Comparison of ENCODE assay signal across 11 cellular contexts in genomic region chr9:101736723-101737122, GRCh38. TPM values are rescaled to one million over a fixed set of nuclear protein-coding genes. Genes with fewer than 3 reads are reported as not detected.
DNase-seq lines count a peak whose midpoint lies in the region; ATAC-seq and TF ChIP-seq lines count a peak whose summit lies in the region.
"Had no signal": no experiment of that assay in that cellular context is flagged by ENCODE, and none has a peak within 500 bp of the region (broad histone marks: within the 10 kb centered on the region; RNA-seq: fewer than 3 reads in every experiment).

No MANE protein-coding gene starts in this region.

- peaks cover 34% of the 10 kb centered on the region for H3K4me1 Mint-ChIP-seq in GM23338
- H3K4me1 Mint-ChIP-seq in osteocyte (ENCODE audit: unreplicated experiment) = peaks cover 8% of the 10 kb centered on the region

- 0 out of 2 replicates have a peak overlapping the region, but pooled peaks have one; percentile 95 for H3K4me2 ChIP-seq in GM23338

- H3K79me2 ChIP-seq in GM23338 (replicated peaks; ENCODE audit: insufficient read depth) = no peaks in the 10 kb centered on the region

- H3K36me3 Mint-ChIP-seq in GM23338 (ENCODE audit: low read depth) (no peaks in the 10 kb centered on the region), osteocyte (ENCODE audit: unreplicated experiment) (peaks cover 3% of the 10 kb centered on the region)
- H3K36me3 Mint-ChIP-seq: activated naive CD4-positive, alpha-beta T cell treated with anti-CD3 and anti-CD28 coated beads, Interleukin-2, amount 50 U/mL, for 24 hours had no signal

- H3K27ac ChIP-seq in GM23338 (ENCODE audit: low read depth) = no peak overlapping the region
- H3K27ac ChIP-seq: suprapubic skin had no signal

- no peak overlapping the region for H2AFZ ChIP-seq in GM23338

- H3K9me2 ChIP-seq in GM23338 (ENCODE audit: insufficient read depth) = peaks cover 3% of the 10 kb centered on the region; the same call in 1 of the 2 replicates

- peaks cover 60% of the 10 kb centered on the region for H3K27me3 ChIP-seq in GM23338 (ENCODE audit: insufficient read depth)

- DNase-seq in GM23338 (ENCODE audit: low spot score) (peak; percentile 91), NCI-H69 (lab: John Stamatoyannopoulos, UW) (peak; percentile 59), fibroblast of mammary gland (ENCODE audit: low read depth) (peak; percentile 22), osteocyte (ENCODE audit: extremely low spot score, unreplicated experiment) (no peak), NCI-H2107 (lab: John Stamatoyannopoulos, UW) (no peak), GM13977 (ENCODE audit: low spot score) (no peak)
- DNase-seq: activated CD4-positive, alpha-beta T cell treated with anti-CD3 and anti-CD28 coated beads for 1 hour; SIG-M5 had no signal

- H3F3A ChIP-seq in GM23338 (replicated peaks; ENCODE audit: low read depth) = no peaks in the 10 kb centered on the region

- H3K9me3 Mint-ChIP-seq in GM23338 (no peaks in the 10 kb centered on the region; the same call in 2 of the 3 replicates), osteocyte (ENCODE audit: unreplicated experiment) (peaks cover 3% of the 10 kb centered on the region)
- H3K9me3 Mint-ChIP-seq: activated naive CD4-positive, alpha-beta T cell treated with anti-CD3 and anti-CD28 coated beads, Interleukin-2, amount 50 U/mL, for 24 hours had no signal

- no peaks in the 10 kb centered on the region for H4K20me1 ChIP-seq in GM23338 (replicated peaks; ENCODE audit: insufficient read depth)

- H3K27me3 Mint-ChIP-seq in GM23338 (ENCODE audit: insufficient read depth, low read depth, poor library complexity) (peaks cover 32% of the 10 kb centered on the region), osteocyte (ENCODE audit: unreplicated experiment) (peaks cover 75% of the 10 kb centered on the region)

- no peak overlapping the region for H3K27ac Mint-ChIP-seq in GM23338
- H3K27ac Mint-ChIP-seq in osteocyte (ENCODE audit: unreplicated experiment) = no peak overlapping the region
- H3K27ac Mint-ChIP-seq: activated naive CD4-positive, alpha-beta T cell treated with anti-CD3 and anti-CD28 coated beads, Interleukin-2, amount 50 U/mL, for 24 hours had no signal

- no peaks in the 10 kb centered on the region for H3K36me3 ChIP-seq in GM23338 (ENCODE audit: insufficient read depth)
- H3K36me3 ChIP-seq: suprapubic skin had no signal

- ATAC-seq in GM23338 = peak; percentile 54
- ATAC-seq in GM19035 (IDR thresholded peaks at IDR 0.05; ENCODE audit: unreplicated experiment) = no peak

- peaks cover 34% of the 10 kb centered on the region for H3K4me1 ChIP-seq in GM23338 (ENCODE audit: insufficient read depth)

- TF ChIP-seq CTCF in GM23338 (conservative IDR thresholded peaks at IDR 0.05; ENCODE audit: low read depth in 2 of 2) = no peak
- TF ChIP-seq CTCF in fibroblast of mammary gland (conservative IDR thresholded peaks at IDR 0.05; ENCODE audit: control insufficient read depth, insufficient read depth, low read depth, low read length) = no peak
- no peak for TF ChIP-seq CTCF in osteocyte (IDR thresholded peaks at IDR 0.05)
- no peak for TF ChIP-seq CTCF in GM13977 (IDR thresholded peaks at IDR 0.05; ENCODE audit: extremely low read depth, insufficient read depth, missing control alignments)

- H3K4me3 Mint-ChIP-seq in GM23338 (peak overlapping the region; percentile 45; the same call in 2 of the 3 replicates), osteocyte (ENCODE audit: unreplicated experiment) (peak overlapping the region; percentile 39)
- H3K4me3 Mint-ChIP-seq: activated naive CD4-positive, alpha-beta T cell treated with anti-CD3 and anti-CD28 coated beads, Interleukin-2, amount 50 U/mL, for 24 hours had no signal

- in situ Hi-C loops in GM13977 (cut with MboI; ENCODE audit: low pct_unique_long_range_greater_than_20kb, low sequenced_read_pairs, unreplicated experiment) = no loop called here

- H3K4me3 ChIP-seq in GM23338 = no peak overlapping the region; the same call in 1 of the 2 replicates
- H3K4me3 ChIP-seq in fibroblast of mammary gland (ENCODE audit: control insufficient read depth, low read depth, low read length) = no peak overlapping the region

TF ChIP-seq in GM23338, 12 proteins besides CTCF, POLR2A, EP300 and RAD21:
- TF ChIP-seq CREB1 (CRISPR knock-in tag; IDR thresholded peaks at IDR 0.05; ENCODE audit: low read depth) = no peak
- TF ChIP-seq REST (IDR thresholded peaks at IDR 0.05; ENCODE audit: unreplicated experiment) = peak; percentile 84

RNA-seq across cellular contexts. Expression of gene GRIN3A, which starts 1.7 kb away (rescaled TPM):
- total RNA-seq in GM23338 (2014; rRNA removed; shearing (Covaris generic)) = 0.03 and 0.23 TPM in 2 replicates
- 0.03 and 0.05 TPM in 2 replicates for polyA plus RNA-seq in GM23338 (2016; fragmentation: Nextera tagmentation; extraction: Ambion mirVana)
- 0.30 and 0.52 TPM in 2 replicates for total RNA-seq in osteocyte

Comparison
In these comparisons a context has a peak if more than half of its experiments do, and no peak if none do; other contexts are left out.
1. DNase-seq: peak in GM23338 (single experiment), NCI-H69 (single experiment) and fibroblast of mammary gland (single experiment); none in osteocyte (single experiment), NCI-H2107 (single experiment) and GM13977 (single experiment).